15 cellular contexts compared by ENCODE assay signal in the genomic region with DNA sequence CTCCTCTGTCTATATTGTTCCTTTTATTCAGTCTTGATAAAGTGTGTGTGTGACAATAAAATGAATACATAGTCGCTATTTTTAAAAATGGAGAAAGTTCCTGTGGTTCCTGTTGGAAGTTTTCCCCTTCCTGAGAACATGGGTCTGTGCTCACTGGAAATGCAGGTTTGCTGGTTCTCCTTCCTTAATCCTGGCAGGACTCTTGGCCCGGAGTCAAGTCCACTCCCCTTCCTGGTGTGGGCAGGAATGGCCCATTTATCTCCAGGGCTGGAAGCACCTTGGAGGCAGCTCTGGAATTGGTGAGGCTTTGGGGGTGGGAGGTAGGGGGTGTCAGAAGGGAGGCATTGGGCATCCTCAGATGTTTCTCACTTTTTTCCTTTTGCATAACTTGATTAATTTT. TPM values are rescaled to one million over a fixed set of nuclear protein-coding genes. Genes with fewer than 3 reads are reported as not detected.
DNase-seq lines count a peak whose midpoint lies in the region; ATAC-seq and TF ChIP-seq lines count a peak whose summit lies in the region.
"Had no signal": no experiment of that assay in that cellular context is flagged by ENCODE, and none has a peak within 500 bp of the region (broad histone marks: within the 10 kb centered on the region; RNA-seq: fewer than 3 reads in every experiment).

No MANE protein-coding gene starts in this region.

- CTCF ChIA-PET in Calu3 (lab: Charles Lee): interaction anchor here (0.7 to 2.7 kb wide), 16 partner anchors 19 to 499 kb away, joined by 3 to 94 read pairs (median 8); a partner anchor contains a TSS
- CTCF ChIA-PET in PC-3 (lab: Charles Lee): interaction anchor here (0.6 to 2.3 kb wide), 4 partner anchors 54 to 323 kb away, joined by 3 to 16 read pairs (median 10); a partner anchor contains a TSS

- BruUV-seq in Calu3 (replicated peaks; lab: Mats Ljungman, UMichigan) (no TSS peak), PC-3 (replicated peaks; lab: Mats Ljungman, UMichigan) (no TSS peak)

- H3K4me1 ChIP-seq in PC-3 (ENCODE audit: insufficient read depth, low read length): peaks cover 31% of the 10 kb centered on the region
- H3K4me1 ChIP-seq in osteoblast (ENCODE audit: insufficient read depth, low read length): peaks cover 12% of the 10 kb centered on the region

- no peaks in the 10 kb centered on the region for H3K9me2 ChIP-seq in PC-3 (replicated peaks; ENCODE audit: low read length)

- H3K27me3 ChIP-seq in PC-3 (ENCODE audit: low read length) (no peaks in the 10 kb centered on the region), osteoblast (ENCODE audit: insufficient read depth, low read length) (no peaks in the 10 kb centered on the region)
- H3K27me3 ChIP-seq: adrenal gland had no signal

- H3K4me1 Mint-ChIP-seq in Calu3 (ENCODE audit: low read depth, unreplicated experiment) (peaks cover 26% of the 10 kb centered on the region), endothelial cell (ENCODE audit: unreplicated experiment) (peaks cover 6% of the 10 kb centered on the region)

- H3K9me3 Mint-ChIP-seq in Calu3 (ENCODE audit: low read depth, unreplicated experiment) (no peaks in the 10 kb centered on the region), endothelial cell (ENCODE audit: unreplicated experiment) (no peaks in the 10 kb centered on the region)
- H3K9me3 Mint-ChIP-seq: dendritic cell treated with granulocyte-macrophage colony-stimulating factor and Interleukin-4, amounts not matched to agents 40 ng/mL and 50 ng/mL, for 4 days had no signal

- H3K27ac Mint-ChIP-seq in Calu3 (ENCODE audit: unreplicated experiment) (no peak overlapping the region), endothelial cell (ENCODE audit: unreplicated experiment) (peak overlapping the region; percentile 75)

- H3K4me3 ChIP-seq in PC-3 (ENCODE audit: low read length): no peak overlapping the region
- no peak overlapping the region for H3K4me3 ChIP-seq in osteoblast (ENCODE audit: insufficient read depth, low read length)

- H3K27me3 Mint-ChIP-seq in Calu3 (ENCODE audit: unreplicated experiment) (no peaks in the 10 kb centered on the region), endothelial cell (ENCODE audit: unreplicated experiment) (peaks cover 1% of the 10 kb centered on the region)

- H3K27ac ChIP-seq in PC-3 (ENCODE audit: low read length): peak overlapping the region; percentile 59
- H3K27ac ChIP-seq in osteoblast (ENCODE audit: low read depth, low read length): no peak overlapping the region
- H3K27ac ChIP-seq: HL-60, WERI-Rb-1 had no signal

- H3K9me3 ChIP-seq in PC-3 (ENCODE audit: low read length) (no peaks in the 10 kb centered on the region), osteoblast (ENCODE audit: low read depth, low read length) (no peaks in the 10 kb centered on the region)
- H3K9me3 ChIP-seq: adrenal gland had no signal

- H3K36me3 ChIP-seq in PC-3 (ENCODE audit: low read depth, low read length): no peaks in the 10 kb centered on the region; the same call in 1 of the 2 replicates
- H3K36me3 ChIP-seq in osteoblast (ENCODE audit: insufficient read depth, low read length): no peaks in the 10 kb centered on the region
- H3K36me3 ChIP-seq: adrenal gland, WERI-Rb-1 had no signal

- H4K20me1 ChIP-seq in PC-3 (ENCODE audit: low read length): no peaks in the 10 kb centered on the region
- no peaks in the 10 kb centered on the region for H4K20me1 ChIP-seq in osteoblast (ENCODE audit: insufficient read depth, low read length)

- no peak for ATAC-seq in PC-3
- no peak for ATAC-seq in omental fat pad (ENCODE audit: low FRiP score)

- no peaks in the 10 kb centered on the region for H3F3A ChIP-seq in PC-3 (ENCODE audit: low read length, unreplicated experiment)

- DNase-seq in Calu3 (peak; percentile 62), PC-3 (peak; percentile 77), endothelial cell (ENCODE audit: low spot score) (no peak), osteoblast (ENCODE audit: insufficient read length, low spot score, missing footprints) (no peak), NCI-H1436 (lab: John Stamatoyannopoulos, UW) (no peak), GM10266 (ENCODE audit: extremely low spot score) (no peak), omental fat pad (ENCODE audit: low spot score) (no peak)
- DNase-seq: activated CD8-positive, alpha-beta memory T cell treated with anti-CD3 and anti-CD28 coated beads, Interleukin-2, amount 50 U/mL, for 48 hours; NCI-H446 treated with DMSO at 0.1 percent for 48 hours; SHP77; WERI-Rb-1 had no signal

- H3K79me2 ChIP-seq in PC-3 (ENCODE audit: low read length) (no peaks in the 10 kb centered on the region), osteoblast (ENCODE audit: insufficient read depth, low read length) (no peaks in the 10 kb centered on the region)

- no peak overlapping the region for H3K9ac ChIP-seq in PC-3 (ENCODE audit: low read length)

- peaks cover 18% of the 10 kb centered on the region for H3K36me3 Mint-ChIP-seq in Calu3 (ENCODE audit: insufficient read depth, unreplicated experiment)
- no peaks in the 10 kb centered on the region for H3K36me3 Mint-ChIP-seq in endothelial cell (ENCODE audit: low read depth, unreplicated experiment)

- intact Hi-C loops in Calu3 (cut with micrococcal nuclease; ENCODE audit: unreplicated experiment): loop anchor here (1.0 kb wide), 1 partner anchor 323 kb away; a partner anchor contains a TSS
- intact Hi-C loops in PC-3 (cut with micrococcal nuclease): no loop called here

- H2AFZ ChIP-seq in PC-3 (ENCODE audit: low read length) (peak overlapping the region; percentile 45), osteoblast (ENCODE audit: low read length) (peak overlapping the region; percentile 24)

- TF ChIP-seq CTCF in Calu3 (IDR thresholded peaks at IDR 0.05; ENCODE audit: unreplicated experiment): no peak
- TF ChIP-seq CTCF in PC-3 (conservative IDR thresholded peaks at IDR 0.05; ENCODE audit: low read depth, low read length): no peak
- no peak for TF ChIP-seq CTCF in endothelial cell (IDR thresholded peaks at IDR 0.05; ENCODE audit: unreplicated experiment)
- TF ChIP-seq CTCF in osteoblast (IDR thresholded peaks at IDR 0.05; ENCODE audit: extremely low read depth, low read depth, low read length): no peak
- no peak for TF ChIP-seq CTCF in GM10266 (IDR thresholded peaks at IDR 0.05; ENCODE audit: control insufficient read depth, insufficient read depth, low read depth, missing control alignments)
- no peak for TF ChIP-seq CTCF in omental fat pad (IDR thresholded peaks at IDR 0.05)

- H3K4me3 Mint-ChIP-seq in Calu3 (ENCODE audit: low read depth, unreplicated experiment): no peak overlapping the region
- H3K4me3 Mint-ChIP-seq in endothelial cell (ENCODE audit: unreplicated experiment): peak overlapping the region; percentile 75

- H3K4me2 ChIP-seq in PC-3 (ENCODE audit: low read length) (peak overlapping the region; percentile 67), osteoblast (ENCODE audit: insufficient read depth, low read length) (no peak overlapping the region)

- POLR2A ChIA-PET in PC-3 (lab: Charles Lee; ENCODE audit: unreplicated experiment): no interaction called here

RNA-seq across cellular contexts. Expression of a gene that starts 30.1 kb away (rescaled TPM):
- 0.42 and 0.86 TPM in 2 replicates for total RNA-seq in Calu3 (2022)
- not detected in 2 replicates for total RNA-seq in PC-3 (2014; rRNA removed)
- total RNA-seq in endothelial cell (ENCODE audit: unreplicated experiment): 6.8 TPM
- under 0.01 and 0.36 TPM in 2 replicates for total RNA-seq in osteoblast
- not detected for total RNA-seq in omental fat pad
- total RNA-seq: subcutaneous adipose tissue had no signal

RNA-seq across cellular contexts. Expression of a gene that starts 30.2 kb away (rescaled TPM):
- total RNA-seq in Calu3 (2022) (0.35 and 0.51 TPM in 2 replicates), PC-3 (2014; rRNA removed) (0.17 TPM in 1 of 2 replicates, not detected in the other), endothelial cell (ENCODE audit: unreplicated experiment) (13.2 TPM), osteoblast (0.36 TPM in 1 of 2 replicates, not detected in the other), omental fat pad (not detected)
- total RNA-seq: subcutaneous adipose tissue had no signal

Comparison
In these comparisons a context has a peak if more than half of its experiments do, and no peak if none do; other contexts are left out.
1. DNase-seq: peak in Calu3 (single experiment) and PC-3 (single experiment); none in endothelial cell (single experiment), osteoblast (single experiment), NCI-H1436 (single experiment), GM10266 (single experiment) and omental fat pad (single experiment).